In the genomic region with DNA sequence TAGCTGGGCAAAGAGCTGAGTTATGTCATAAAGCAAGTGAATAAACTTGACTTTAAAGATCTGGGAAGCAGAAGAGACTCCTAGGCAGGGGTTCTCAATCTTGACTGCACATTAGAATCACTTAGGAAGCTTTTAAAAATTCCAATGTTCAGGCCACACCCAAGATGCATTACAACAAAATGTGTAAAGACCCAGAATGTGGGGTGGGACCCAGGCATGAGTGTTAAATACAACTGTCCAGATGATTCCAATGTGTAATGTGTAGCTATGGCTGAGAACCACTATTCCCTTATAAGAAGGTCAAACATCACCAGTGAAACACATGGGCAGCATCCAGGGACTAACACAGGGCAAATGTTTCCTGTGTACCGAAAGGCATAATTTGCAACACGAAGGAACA, we compare ENCODE assay signal across 1 cellular context.
TF ChIP-seq lines count a peak whose summit lies in the region.

No MANE protein-coding gene starts in this region.

TF ChIP-seq in endothelial cell of umbilical vein, 7 proteins besides CTCF, POLR2A, EP300 and RAD21 (continued from another document):
- TF ChIP-seq, protein P1, sequence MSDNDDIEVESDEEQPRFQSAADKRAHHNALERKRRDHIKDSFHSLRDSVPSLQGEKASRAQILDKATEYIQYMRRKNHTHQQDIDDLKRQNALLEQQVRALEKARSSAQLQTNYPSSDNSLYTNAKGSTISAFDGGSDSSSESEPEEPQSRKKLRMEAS (IDR thresholded peaks at IDR 0.05; ENCODE audit: insufficient read depth, insufficient read length): no peak
- no peak for TF ChIP-seq MYC (IDR thresholded peaks at IDR 0.05; ENCODE audit: low read depth, low read length)
